Comparison of ENCODE assay signal across 6 cellular contexts in genomic region chr11:134457411-134458007, GRCh38. TPM values are rescaled to one million over a fixed set of nuclear protein-coding genes. Genes with fewer than 3 reads are reported as not detected.
"Had no signal": no experiment of that assay in that cellular context is flagged by ENCODE, and none has a peak within 500 bp of the region (broad histone marks: within the 10 kb centered on the region; RNA-seq: fewer than 3 reads in every experiment).

No MANE protein-coding gene starts in this region.

RNA-seq across cellular contexts. Expression of gene B3GAT1, which starts 45.5 kb away (rescaled TPM):
- total RNA-seq: OCI-LY7, PC-3, PC-9, RPMI7951, SJCRH30, SJSA1 had no signal
